ENCODE assay signal across 14 cellular contexts in the genomic region with DNA sequence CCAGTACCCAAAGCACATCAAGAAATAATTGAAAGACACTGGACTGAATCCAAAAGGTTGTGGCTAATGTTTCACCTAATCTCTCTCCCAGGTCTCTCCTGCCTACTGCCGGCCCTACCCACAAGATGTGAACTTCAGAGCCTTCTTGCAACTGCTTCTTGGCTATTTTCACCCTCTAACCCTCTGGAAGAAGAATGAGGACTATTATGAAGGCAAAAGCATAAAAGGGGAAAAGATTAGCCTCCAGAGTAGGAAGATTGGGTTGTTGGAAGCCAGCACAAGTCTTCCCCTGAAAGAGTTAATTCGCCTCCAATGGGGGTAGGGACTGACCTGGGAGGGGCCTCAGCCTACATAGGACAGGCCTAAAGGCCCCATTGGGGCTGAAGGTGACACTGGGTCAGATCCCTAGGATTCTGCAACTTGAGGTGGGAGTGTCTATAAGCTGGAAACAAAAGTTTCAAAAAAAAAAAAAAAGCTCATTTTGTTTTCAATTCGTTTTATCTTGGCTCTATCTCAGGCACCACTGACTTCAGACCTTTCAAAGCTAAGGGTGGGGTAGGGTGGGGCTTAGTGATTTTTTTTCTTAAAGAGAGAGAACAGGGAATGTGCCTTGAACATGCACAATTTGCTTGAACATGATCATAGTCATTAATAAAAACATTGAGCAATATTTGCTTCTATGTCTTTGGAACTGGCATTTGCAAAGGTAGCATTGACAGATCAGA.
DNase-seq lines count a peak whose midpoint lies in the region; ATAC-seq, FAIRE-seq and TF ChIP-seq lines count a peak whose summit lies in the region.
"Had no signal": no experiment of that assay in that cellular context is flagged by ENCODE, and none has a peak within 500 bp of the region (broad histone marks: within the 10 kb centered on the region; RNA-seq: fewer than 3 reads in every experiment).

No MANE protein-coding gene starts in this region.

- H3K79me2 ChIP-seq in K562 (ENCODE audit: control insufficient read depth, insufficient read depth, low read length), result no peaks in the 10 kb centered on the region

- H3K4me3 ChIP-seq in K562 (no peak overlapping the region), subcutaneous abdominal adipose tissue (ENCODE audit: low read depth in 1 of 5, low read length in 5 of 5) (no peak overlapping the region)
- H3K4me3 ChIP-seq: cardiac muscle cell had no signal

- H3K36me3 ChIP-seq in K562 (ENCODE audit: control insufficient read depth, insufficient read depth, low read length) (no peaks in the 10 kb centered on the region), subcutaneous abdominal adipose tissue (ENCODE audit: control insufficient read depth in 5 of 5, insufficient read depth in 5 of 5, low read length in 5 of 5) (no peaks in the 10 kb centered on the region)
- H3K36me3 ChIP-seq: cardiac muscle cell had no signal

- no peak for TF ChIP-seq RAD21 in K562 (CRISPR knock-in tag; conservative IDR thresholded peaks at IDR 0.05 in 1 of 2, IDR thresholded peaks at IDR 0.05 in 1 of 2)

- no peaks in the 10 kb centered on the region for H3K9me1 ChIP-seq in K562 (ENCODE audit: control insufficient read depth, insufficient read depth, low read length)

- H3K27me3 Mint-ChIP-seq in progenitor cell of endocrine pancreas, result no peaks in the 10 kb centered on the region
- H3K27me3 Mint-ChIP-seq: activated T-helper 17 cell treated with anti-CD3 and anti-CD28 coated beads, Interleukin-2, amount 50 U/mL, for 72 hours; stimulated activated naive B cell treated with anti-CD40 and anti-IgM and Interleukin-4, amounts not matched to agents 10 μg/mL and 1 μg/mL and 100 μg/mL, for 72 hours had no signal

- FAIRE-seq in K562 (lab: Jason Lieb, UNC), result no peak

- H3K27me3 ChIP-seq in K562 (ENCODE audit: control insufficient read depth in 2 of 2, insufficient read depth in 2 of 2, low read length in 2 of 2) (no peaks in the 10 kb centered on the region), subcutaneous abdominal adipose tissue (ENCODE audit: control insufficient read depth in 5 of 5, insufficient read depth in 4 of 5, low read length in 5 of 5) (no peaks in the 10 kb centered on the region)
- H3K27me3 ChIP-seq: cardiac muscle cell had no signal

- CTCF ChIA-PET in K562 (lab: Yijun Ruan, JAX; ENCODE audit: low intra/inter-chr PET ratio), result interaction anchor here (0.6 to 0.8 kb wide), 2 partner anchors 25 to 290 kb away, joined by 3 read pairs; no protein-coding TSS in a partner anchor

- peak overlapping the region; percentile 23; the same call in 1 of the 2 replicates for H3K4me2 ChIP-seq in K562 (ENCODE audit: insufficient read depth, low read length)

- H3K9ac ChIP-seq in K562 (ENCODE audit: insufficient read depth in 1 of 2, low read depth in 2 of 2, low read length in 2 of 2) (peak overlapping the region in 1 of 2 experiments; percentile 43; a peak in 1 of 4 replicates), subcutaneous abdominal adipose tissue (ENCODE audit: low read length in 5 of 5) (no peak overlapping the region)

- 0% methylated on average over 3 of the region's 3 CpGs for WGBS in K562 (ENCODE audit: insufficient coverage, low coverage, missing lambda C conversion rate)

- ATAC-seq in K562 (peak; percentile 80), left colon (peak; percentile 78), HG03432 (IDR thresholded peaks at IDR 0.05; ENCODE audit: unreplicated experiment) (no peak)
- ATAC-seq: activated T-helper 17 cell treated with anti-CD3 and anti-CD28 coated beads, Interleukin-2, amount 50 U/mL, for 72 hours; stimulated activated naive B cell treated with anti-CD40 and anti-IgM and Interleukin-4, amounts not matched to agents 10 μg/mL and 1 μg/mL and 100 μg/mL, for 72 hours had no signal

- H3K4me3 Mint-ChIP-seq in progenitor cell of endocrine pancreas (ENCODE audit: low read depth), result no peak overlapping the region
- H3K4me3 Mint-ChIP-seq: activated T-helper 17 cell treated with anti-CD3 and anti-CD28 coated beads, Interleukin-2, amount 50 U/mL, for 72 hours; CD8-positive, alpha-beta memory T cell; stimulated activated naive B cell treated with anti-CD40 and anti-IgM and Interleukin-4, amounts not matched to agents 10 μg/mL and 1 μg/mL and 100 μg/mL, for 72 hours had no signal

- intact Hi-C loops in K562 (cut with micrococcal nuclease), result loop anchor here (2.0 to 10.0 kb wide), 3 partner anchors 67 to 321 kb away; no protein-coding TSS in a partner anchor
- intact Hi-C loops in left colon (cut with DNase I, micrococcal nuclease), result no loop called here

- H3K4me1 Mint-ChIP-seq in progenitor cell of endocrine pancreas (ENCODE audit: low read depth), result peaks cover 34% of the 10 kb centered on the region
- H3K4me1 Mint-ChIP-seq: activated T-helper 17 cell treated with anti-CD3 and anti-CD28 coated beads, Interleukin-2, amount 50 U/mL, for 72 hours had no signal

- DNase-seq in LoVo (ENCODE audit: low spot score) (peak; percentile 67), K562 (ENCODE audit: extremely low read depth in 1 of 4, low spot score in 3 of 4) (peak; percentile 31 to 72 (median 48)), left colon (no peak), SKM-1 treated with dmso at 0.1 percent for 144 hours (lab: John Stamatoyannopoulos, UW; ENCODE audit: unreplicated experiment) (no peak), NCI-H1417 (lab: John Stamatoyannopoulos, UW) (no peak), progenitor cell of endocrine pancreas (ENCODE audit: low spot score, unreplicated experiment) (no peak)
- DNase-seq: CD8-positive, alpha-beta memory T cell; NCI-H446 treated with DMSO at 0.1 percent for 48 hours; stimulated activated CD4-positive, alpha-beta T cell treated with anti-CD3 and anti-CD28 coated beads, Interleukin-2, amount 100 ng/mL, for 48 hours; stimulated activated naive B cell treated with anti-CD40 and anti-IgM and Interleukin-4, amounts not matched to agents 10 μg/mL and 1 μg/mL and 100 μg/mL, for 72 hours had no signal

- POLR2A ChIA-PET in K562 (lab: Yijun Ruan, JAX), result interaction anchor here (1.1 kb wide), 1 partner anchor 12 kb away, joined by 3 read pairs; no protein-coding TSS in a partner anchor

- H3K9me3 Mint-ChIP-seq in progenitor cell of endocrine pancreas (ENCODE audit: low read depth), result peaks cover 7% of the 10 kb centered on the region

- BruUV-seq in K562 (replicated peaks; lab: Mats Ljungman, UMichigan), result no TSS peak

- peak overlapping the region; percentile 76 for H2AFZ ChIP-seq in K562 (ENCODE audit: low read depth, low read length)

- in situ Hi-C loops in K562 (cut with MboI), result no loop called here

- TF ChIP-seq POLR2A in K562 (conservative IDR thresholded peaks at IDR 0.05), result no peak

- H3K36me3 Mint-ChIP-seq in progenitor cell of endocrine pancreas (ENCODE audit: insufficient read depth), result no peaks in the 10 kb centered on the region

- TF ChIP-seq CTCF in K562 (IDR thresholded peaks at IDR 0.05 in 2 of 3, conservative IDR thresholded peaks at IDR 0.05 in 1 of 3; ENCODE audit: insufficient read depth in 2 of 3, low read depth in 1 of 3, low read length in 3 of 3), result no peak
- no peak for TF ChIP-seq CTCF in progenitor cell of endocrine pancreas (IDR thresholded peaks at IDR 0.05; ENCODE audit: unreplicated experiment)

- H4K20me1 ChIP-seq in K562 (replicated peaks; ENCODE audit: control insufficient read depth, insufficient read depth, low read length), result no peaks in the 10 kb centered on the region

- TF ChIP-seq EP300 in K562 (IDR thresholded peaks at IDR 0.05; ENCODE audit: low read length), result no peak

- H3K4me1 ChIP-seq in K562 (replicated peaks in 1 of 2; ENCODE audit: control insufficient read depth in 2 of 2, insufficient read depth in 2 of 2, low read length in 2 of 2), result peaks cover 9 to 58% of the 10 kb centered on the region in 2 experiments
- peaks cover 2 to 64% (median 50%) of the 10 kb centered on the region in 5 donors for H3K4me1 ChIP-seq in subcutaneous abdominal adipose tissue (ENCODE audit: control insufficient read depth in 5 of 5, insufficient read depth in 5 of 5, low read length in 5 of 5)

- H3K27ac ChIP-seq in K562 (ENCODE audit: extremely low read depth, low read depth, low read length), result peak overlapping the region; percentile 51
- peak overlapping the region; percentile 63 for H3K27ac ChIP-seq in subcutaneous abdominal adipose tissue (ENCODE audit: low read depth, low read length)
- H3K27ac ChIP-seq: cardiac muscle cell had no signal

- H3K27ac Mint-ChIP-seq in progenitor cell of endocrine pancreas, result no peak overlapping the region
- H3K27ac Mint-ChIP-seq: activated T-helper 17 cell treated with anti-CD3 and anti-CD28 coated beads, Interleukin-2, amount 50 U/mL, for 72 hours; CD8-positive, alpha-beta memory T cell; stimulated activated naive B cell treated with anti-CD40 and anti-IgM and Interleukin-4, amounts not matched to agents 10 μg/mL and 1 μg/mL and 100 μg/mL, for 72 hours had no signal

- H3K9me3 ChIP-seq in K562 (replicated peaks; ENCODE audit: control insufficient read depth, insufficient read depth, low read depth, low read length), result peaks cover 2% of the 10 kb centered on the region
- no peaks in the 10 kb centered on the region for H3K9me3 ChIP-seq in subcutaneous abdominal adipose tissue (ENCODE audit: control insufficient read depth in 5 of 5, low read length in 5 of 5)

TF ChIP-seq in K562, 482 proteins besides CTCF, POLR2A, EP300 and RAD21 (continues in another document):
- TF ChIP-seq, protein P1, sequence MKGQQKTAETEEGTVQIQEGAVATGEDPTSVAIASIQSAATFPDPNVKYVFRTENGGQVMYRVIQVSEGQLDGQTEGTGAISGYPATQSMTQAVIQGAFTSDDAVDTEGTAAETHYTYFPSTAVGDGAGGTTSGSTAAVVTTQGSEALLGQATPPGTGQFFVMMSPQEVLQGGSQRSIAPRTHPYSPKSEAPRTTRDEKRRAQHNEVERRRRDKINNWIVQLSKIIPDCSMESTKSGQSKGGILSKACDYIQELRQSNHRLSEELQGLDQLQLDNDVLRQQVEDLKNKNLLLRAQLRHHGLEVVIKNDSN (CRISPR knock-in tag; IDR thresholded peaks at IDR 0.05), result no peak
- TF ChIP-seq FOXK1 (CRISPR knock-in tag; IDR thresholded peaks at IDR 0.05; ENCODE audit: borderline replicate concordance), result no peak
- no peak for TF ChIP-seq ZNF445 (CRISPR knock-in tag; IDR thresholded peaks at IDR 0.05; ENCODE audit: low read depth)
- TF ChIP-seq CCNT2 (IDR thresholded peaks at IDR 0.05; ENCODE audit: borderline replicate concordance, extremely low read depth, insufficient read length, low read depth, low read length), result no peak
- TF ChIP-seq ZNF766 (CRISPR knock-in tag; conservative IDR thresholded peaks at IDR 0.05), result no peak

Comparison
In these comparisons a context has a peak if more than half of its experiments do, and no peak if none do; other contexts are left out.
1. DNase-seq: peak in LoVo (single experiment) and K562 (4 of 4); none in left colon (0 of 2), SKM-1 treated with dmso at 0.1 percent for 144 hours (single experiment), NCI-H1417 (0 of 3) and progenitor cell of endocrine pancreas (single experiment).